ENCODE assay signal across 16 cellular contexts in genomic region chr2:174327958-174328308, GRCh38. TPM values are rescaled to one million over a fixed set of nuclear protein-coding genes. Genes with fewer than 3 reads are reported as not detected.
DNase-seq lines count a peak whose midpoint lies in the region; ATAC-seq, FAIRE-seq and TF ChIP-seq lines count a peak whose summit lies in the region.
"Had no signal": no experiment of that assay in that cellular context is flagged by ENCODE, and none has a peak within 500 bp of the region (broad histone marks: within the 10 kb centered on the region; RNA-seq: fewer than 3 reads in every experiment).

No MANE protein-coding gene starts in this region.

- TF ChIP-seq POLR2A in H1 (IDR thresholded peaks at IDR 0.05; ENCODE audit: control extremely low read depth in 1 of 2, low read depth in 2 of 2, low read length in 2 of 2), result no peak

- 55% methylated on average over 11 of the region's 11 CpGs for WGBS in SK-N-SH (ENCODE audit: low lambda C conversion rate)
- 2% methylated on average over 10 of the region's 11 CpGs; no CpG with 5 or more reads in 1 of the 2 experiments for WGBS in H1 (ENCODE audit: extremely low coverage in 1 of 2, insufficient coverage in 1 of 2, insufficient read length in 1 of 2, insufficient replicate concordance in 2 of 2, low coverage in 1 of 2, low lambda C conversion rate in 2 of 2, missing lambda C conversion rate in 1 of 2), 2 experiments

- H3K18ac ChIP-seq in H1 (ENCODE audit: extremely low read depth, low read length), result no peak overlapping the region

- no peak overlapping the region for H3K23ac ChIP-seq in H1 (ENCODE audit: insufficient read length)

- H3K23me2 ChIP-seq in H1 (ENCODE audit: low read depth, low read length), result peaks cover 9% of the 10 kb centered on the region; the same call in 1 of the 2 replicates

- H3K9ac ChIP-seq in SK-N-SH, result no peak overlapping the region
- H3K9ac ChIP-seq in H1 (replicated peaks in 1 of 4; ENCODE audit: extremely low read depth in 1 of 4, low read depth in 3 of 4, low read length in 3 of 4), result no peak overlapping the region

- H3K79me2 ChIP-seq in SK-N-SH (ENCODE audit: insufficient read depth) (no peaks in the 10 kb centered on the region), GM23338 (replicated peaks; ENCODE audit: insufficient read depth) (no peaks in the 10 kb centered on the region), H1 (ENCODE audit: control insufficient read depth in 1 of 2, insufficient read depth in 2 of 2, low read length in 2 of 2) (no peaks in the 10 kb centered on the region)

- H3K27ac Mint-ChIP-seq in GM23338, result no peak overlapping the region
- H3K27ac Mint-ChIP-seq in neural crest cell (ENCODE audit: unreplicated experiment), result no peak overlapping the region

- H3K4me1 ChIP-seq in SK-N-SH (ENCODE audit: control insufficient read depth in 1 of 2, insufficient read depth in 2 of 2, low read depth in 1 of 2, low read length in 1 of 2), result peaks cover 0 to 18% of the 10 kb centered on the region in 2 experiments; a peak in 3 of 4 replicates
- H3K4me1 ChIP-seq in GM23338 (ENCODE audit: insufficient read depth), result peaks cover 60% of the 10 kb centered on the region
- H3K4me1 ChIP-seq in H1 (replicated peaks in 1 of 4; ENCODE audit: control insufficient read depth in 3 of 4, insufficient read depth in 4 of 4, low read length in 3 of 4), result peaks cover 9 to 27% (median 13%) of the 10 kb centered on the region in 4 experiments

- no peak overlapping the region for H3K4me3 ChIP-seq in SK-N-SH (ENCODE audit: low read depth in 2 of 2, low read length in 1 of 2)
- peak overlapping the region; percentile 50 for H3K4me3 ChIP-seq in GM23338
- H3K4me3 ChIP-seq in H1 (ENCODE audit: extremely low read depth in 1 of 4, insufficient read depth in 2 of 4, low read depth in 3 of 4, low read length in 4 of 4), result peak overlapping the region; percentile 21 to 72 (median 44); a peak in 5 of 8 replicates
- H3K4me3 ChIP-seq: tibial nerve had no signal

- CTCF ChIA-PET in SK-N-SH (lab: Yijun Ruan, JAX) (interaction anchor here (1.1 to 4.7 kb wide), 3 partner anchors 9 to 964 kb away, joined by 3 to 19 read pairs (median 3); no protein-coding TSS in a partner anchor), H1 (lab: Charles Lee; ENCODE audit: partially characterized antibody) (interaction anchor here (1.1 to 1.9 kb wide), 3 partner anchors 13 to 172 kb away, joined by 4 to 10 read pairs (median 7); no protein-coding TSS in a partner anchor)

- no peak overlapping the region; the same call in 1 of the 2 replicates for H2BK12ac ChIP-seq in H1 (ENCODE audit: low read depth, low read length)

- H3K14ac ChIP-seq in H1 (ENCODE audit: insufficient read length), result no peak overlapping the region

- TF ChIP-seq CTCF in SK-N-SH (IDR thresholded peaks at IDR 0.05) (no peak), GM23338 (conservative IDR thresholded peaks at IDR 0.05; ENCODE audit: low read depth in 2 of 2) (no peak), H1 (IDR thresholded peaks at IDR 0.05; ENCODE audit: control extremely low read depth in 1 of 3, insufficient read depth in 1 of 3, low read depth in 1 of 3, low read length in 3 of 3) (no peak), neural crest cell (conservative IDR thresholded peaks at IDR 0.05) (no peak)

- H2BK20ac ChIP-seq in H1 (ENCODE audit: low read length), result 0 out of 2 replicates have a peak overlapping the region, but pooled peaks have one; percentile 88

- FAIRE-seq in H1 (lab: Jason Lieb, UNC), result no peak

- H3K9me3 ChIP-seq in SK-N-SH (no peaks in the 10 kb centered on the region), H1 (ENCODE audit: insufficient read depth in 2 of 2, low read depth in 1 of 2, low read length in 1 of 2) (no peaks in the 10 kb centered on the region)
- H3K9me3 ChIP-seq: gastroesophageal sphincter, tibial nerve had no signal

- no peak overlapping the region for H4K8ac ChIP-seq in H1 (ENCODE audit: extremely low read depth, insufficient read depth, low read length)

- H3K9me2 ChIP-seq in SK-N-SH, result no peaks in the 10 kb centered on the region
- H3K9me2 ChIP-seq in GM23338 (ENCODE audit: insufficient read depth), result no peaks in the 10 kb centered on the region

- H3K27ac ChIP-seq in SK-N-SH (ENCODE audit: low read depth in 2 of 2, low read length in 1 of 2), result no peak overlapping the region
- H3K27ac ChIP-seq in GM23338 (ENCODE audit: low read depth), result no peak overlapping the region
- H3K27ac ChIP-seq in H1 (ENCODE audit: low read depth, low read length), result no peak overlapping the region
- H3K27ac ChIP-seq: gastroesophageal sphincter, tibial nerve had no signal

- no peak overlapping the region for H3K4ac ChIP-seq in H1 (replicated peaks; ENCODE audit: insufficient read length, low read depth, low read length)

- no peaks in the 10 kb centered on the region; the same call in 2 of the 3 replicates for H3K36me3 Mint-ChIP-seq in GM23338 (ENCODE audit: low read depth)
- H3K36me3 Mint-ChIP-seq in neural crest cell (ENCODE audit: low read depth), result peaks cover 3% of the 10 kb centered on the region

- H3K27me3 Mint-ChIP-seq in GM23338 (ENCODE audit: insufficient read depth, low read depth, poor library complexity) (peaks cover 88% of the 10 kb centered on the region), neural crest cell (ENCODE audit: low read depth) (peaks cover 98% of the 10 kb centered on the region)

- DNase-seq in SK-N-SH (no peak), GM23338 (ENCODE audit: low spot score) (no peak), H1 (ENCODE audit: low read depth in 1 of 2, low spot score in 2 of 2) (no peak), neural crest cell (ENCODE audit: low read depth, low spot score) (no peak), nucleus accumbens (lab: John Stamatoyannopoulos, UW) (no peak)
- DNase-seq: activated gamma-delta T cell, NCI-H1105, NCI-H446 treated with DMSO at 0.1 percent for 48 hours, OCI-M1 had no signal

- H2AK5ac ChIP-seq in H1 (ENCODE audit: low read depth, low read length), result peak overlapping the region; percentile 30; the same call in 1 of the 2 replicates

- peak overlapping the region; percentile 89; the same call in 1 of the 2 replicates for H2BK15ac ChIP-seq in H1 (ENCODE audit: low read length)

- H3K36me3 ChIP-seq in SK-N-SH (replicated peaks in 1 of 2; ENCODE audit: control insufficient read depth in 1 of 2, insufficient read depth in 2 of 2, low read length in 1 of 2) (no peaks in the 10 kb centered on the region), GM23338 (ENCODE audit: insufficient read depth) (no peaks in the 10 kb centered on the region), H1 (ENCODE audit: control insufficient read depth in 2 of 4, insufficient read depth in 4 of 4, low read length in 3 of 4) (no peaks in the 10 kb centered on the region)
- H3K36me3 ChIP-seq: gastroesophageal sphincter, tibial nerve had no signal

- TF ChIP-seq RAD21 in SK-N-SH (IDR thresholded peaks at IDR 0.05; ENCODE audit: low read length) (no peak), H1 (IDR thresholded peaks at IDR 0.05 in 1 of 2, conservative IDR thresholded peaks at IDR 0.05 in 1 of 2; ENCODE audit: low read depth in 2 of 2, low read length in 2 of 2) (no peak)

- no peak overlapping the region for H3K56ac ChIP-seq in H1 (replicated peaks; ENCODE audit: insufficient read length, low read depth, low read length)

- H2BK120ac ChIP-seq in H1 (replicated peaks; ENCODE audit: low read depth, low read length), result no peak overlapping the region

- no peak for TF ChIP-seq EP300 in SK-N-SH (IDR thresholded peaks at IDR 0.05; ENCODE audit: borderline replicate concordance in 1 of 2, low read depth in 1 of 2, low read length in 1 of 2)
- no peak for TF ChIP-seq EP300 in H1 (IDR thresholded peaks at IDR 0.05; ENCODE audit: borderline replicate concordance in 1 of 2, low read depth in 2 of 2, low read length in 2 of 2)

- no peak overlapping the region for H4K91ac ChIP-seq in H1 (replicated peaks; ENCODE audit: insufficient read length, low read length)

- no peaks in the 10 kb centered on the region for H3K79me1 ChIP-seq in H1 (ENCODE audit: low read depth, low read length)

- no peak overlapping the region for H2BK5ac ChIP-seq in H1 (ENCODE audit: low read depth, low read length)

- no peak overlapping the region for H2AFZ ChIP-seq in SK-N-SH (ENCODE audit: low read depth)
- peak overlapping the region; percentile 87 for H2AFZ ChIP-seq in GM23338
- no peak overlapping the region for H2AFZ ChIP-seq in H1 (ENCODE audit: low read length)

- POLR2A ChIA-PET in SK-N-SH (lab: Yijun Ruan, JAX), result no interaction called here
- POLR2A ChIA-PET in H1 (lab: Charles Lee; ENCODE audit: partially characterized antibody), result interaction anchor here (1.0 to 1.4 kb wide), 4 partner anchors 9 to 79 kb away, joined by 3 to 6 read pairs (median 4); partner anchors contain the start of gene OLA1

- H3K4me1 Mint-ChIP-seq in GM23338 (peaks cover 54% of the 10 kb centered on the region), neural crest cell (peaks cover 51% of the 10 kb centered on the region)

- H4K5ac ChIP-seq in H1 (ENCODE audit: insufficient read length, low read depth, low read length), result no peak overlapping the region

- ATAC-seq in SK-N-SH treated with all-trans-retinoic acid at 6 μM for 48 hours, result no peak; the same call in 2 of the 3 replicates
- no peak for ATAC-seq in GM23338
- ATAC-seq in GM19452 (IDR thresholded peaks at IDR 0.05; ENCODE audit: unreplicated experiment), result no peak
- ATAC-seq in GM18868 (IDR thresholded peaks at IDR 0.05; ENCODE audit: unreplicated experiment), result no peak

- H3F3A ChIP-seq in SK-N-SH (replicated peaks; ENCODE audit: insufficient read depth), result no peaks in the 10 kb centered on the region
- peaks cover 46% of the 10 kb centered on the region for H3F3A ChIP-seq in GM23338 (replicated peaks; ENCODE audit: low read depth)

- no peaks in the 10 kb centered on the region; the same call in 2 of the 3 replicates for H3K9me3 Mint-ChIP-seq in GM23338
- H3K9me3 Mint-ChIP-seq in neural crest cell, result no peaks in the 10 kb centered on the region

- H4K20me1 ChIP-seq in SK-N-SH (ENCODE audit: insufficient read depth), result no peaks in the 10 kb centered on the region
- H4K20me1 ChIP-seq in GM23338 (replicated peaks; ENCODE audit: insufficient read depth), result peaks cover 17% of the 10 kb centered on the region
- peaks cover 6 to 14% of the 10 kb centered on the region in 2 experiments for H4K20me1 ChIP-seq in H1 (replicated peaks in 1 of 2; ENCODE audit: control insufficient read depth in 1 of 2, insufficient read depth in 2 of 2, low read length in 2 of 2)

- H3K4me3 Mint-ChIP-seq in GM23338 (peak overlapping the region; percentile 93), neural crest cell (peak overlapping the region; percentile 82)

- H3K27me3 ChIP-seq in SK-N-SH (ENCODE audit: insufficient read depth) (peaks cover 79% of the 10 kb centered on the region), GM23338 (ENCODE audit: insufficient read depth) (peaks cover 89% of the 10 kb centered on the region), H1 (replicated peaks in 1 of 4; ENCODE audit: control insufficient read depth in 3 of 4, extremely low read depth in 1 of 4, insufficient read depth in 3 of 4, low read length in 3 of 4) (peaks cover 50 to 87% (median 73%) of the 10 kb centered on the region in 4 experiments)

- H3K4me2 ChIP-seq in SK-N-SH (no peak overlapping the region), GM23338 (peak overlapping the region; percentile 73), H1 (ENCODE audit: insufficient read depth in 1 of 2, low read depth in 2 of 2, low read length in 2 of 2) (peak overlapping the region; percentile 81 to 86)

RNA-seq across cellular contexts. Expression of gene SP9, which starts 6.8 kb away (rescaled TPM):
- polyA plus RNA-seq in SK-N-SH (2012; rRNA removed) (not detected in 2 replicates), GM23338 (2016; fragmentation: Nextera tagmentation; extraction: Ambion mirVana) (0.14 TPM in 1 of 2 replicates, not detected in the other), H1 (2011; rRNA removed) (0.03 and 0.06 TPM in 2 replicates)
- polyA plus RNA-seq in SK-N-SH (2012; cell fraction: cytosol; rRNA removed), result not detected in 2 replicates
- not detected in 2 replicates for polyA plus RNA-seq in SK-N-SH (2012; cell fraction: nucleus; rRNA removed)
- 0.12 and 0.49 TPM in 2 replicates for total RNA-seq in GM23338 (2014; rRNA removed; shearing (Covaris generic))
- 0.11 TPM in 2 replicates for total RNA-seq in H1 (2021; fragmentation: NEBNext Ultra II Directional; extraction: Animal tissue kit (Norgen Biotek cat#: 25700))
- polyA plus RNA-seq in H1 (2011; cell fraction: cytosol; rRNA removed), result 0.05 TPM
- 0.09 TPM for polyA plus RNA-seq in H1 (2011; cell fraction: nucleus; rRNA removed)
- polyA plus RNA-seq in H1 (2012, experiment 1 of 2), result not detected in 4 replicates
- polyA plus RNA-seq in H1 (2012, experiment 2 of 2), result not detected
- polyA plus RNA-seq in H1 (2013, experiment 1 of 2), result 0.04 TPM
- 0.07 TPM for polyA plus RNA-seq in H1 (2013, experiment 2 of 2)
- not detected in 2 replicates for polyA minus RNA-seq in H1 (2011; rRNA and poly(A)+ RNA removed)
- polyA minus RNA-seq in H1 (2011; cell fraction: cytosol; rRNA and poly(A)+ RNA removed), result not detected
- polyA minus RNA-seq in H1 (2011; cell fraction: nucleus; rRNA and poly(A)+ RNA removed), result not detected
- total RNA-seq in neural crest cell, result 1.9 TPM in 2 replicates
- total RNA-seq: activated CD4-positive, alpha-beta T cell treated with anti-CD3 and anti-CD28 coated beads, Interleukin-2, amount 10 ng/mL, durations not matched to agents 24 days and 14 days; gastroesophageal sphincter; T-helper 1 cell treated with Interleukin-12 subunit alpha and Interleukin-12 subunit beta and Interleukin-4 antibody, amounts not matched to agents 30 ng/mL and 1 ng/mL, for 36 hours; tibial nerve had no signal

Comparison
In these comparisons a context has a peak if more than half of its experiments do, and no peak if none do; other contexts are left out.
1. H3K4me3 ChIP-seq: peak in GM23338 (single experiment) and H1 (4 of 4); none in SK-N-SH (0 of 2).